8 cellular contexts compared by ENCODE assay signal in genomic region chr5:157463621-157464407, GRCh38. TPM values are rescaled to one million over a fixed set of nuclear protein-coding genes. Genes with fewer than 3 reads are reported as not detected.
DNase-seq lines count a peak whose midpoint lies in the region; ATAC-seq and TF ChIP-seq lines count a peak whose summit lies in the region.

No MANE protein-coding gene starts in this region.

- intact Hi-C loops in left ventricle myocardium superior (cut with micrococcal nuclease), result no loop called here
- intact Hi-C loops in Right ventricle myocardium inferior (cut with DNase I), result no loop called here
- intact Hi-C loops in vagina (cut with DNase I), result loop anchor here (10.0 kb wide), 1 partner anchor 99 kb away; no protein-coding TSS in a partner anchor

- TF ChIP-seq CTCF in SK-N-SH (IDR thresholded peaks at IDR 0.05), result no peak
- TF ChIP-seq CTCF in vagina (IDR thresholded peaks at IDR 0.05), result no peak

- no peak for TF ChIP-seq EP300 in SK-N-SH (IDR thresholded peaks at IDR 0.05; ENCODE audit: borderline replicate concordance in 1 of 2, low read depth in 1 of 2, low read length in 1 of 2)

- H3K27me3 ChIP-seq in SK-N-SH (ENCODE audit: insufficient read depth) (no peaks in the 10 kb centered on the region), vagina (no peaks in the 10 kb centered on the region)

- no peak for DNase-seq in left ventricle myocardium superior
- DNase-seq in Right ventricle myocardium inferior (ENCODE audit: missing footprints), result no peak
- no peak for DNase-seq in SK-N-SH
- DNase-seq in kidney glomerular epithelial cell (lab: John Stamatoyannopoulos, UW), result peak; percentile 25
- DNase-seq in vagina (ENCODE audit: extremely low spot score in 2 of 2), result no peak
- no peak for DNase-seq in cerebellar cortex (ENCODE audit: low spot score)
- no peak for DNase-seq in Ammon's horn (ENCODE audit: low spot score)
- no peak for DNase-seq in stimulated activated CD4-positive, alpha-beta T cell treated with anti-CD3 and anti-CD28 coated beads, Interleukin-12 subunit alpha, Interleukin-12 subunit beta, amount 100 ng/mL, for 4 hours

- peak overlapping the region; percentile 17; the same call in 1 of the 2 replicates for H3K4me2 ChIP-seq in SK-N-SH

- H2AFZ ChIP-seq in SK-N-SH (ENCODE audit: low read depth), result 0 out of 2 replicates have a peak overlapping the region, but pooled peaks have one; percentile 26

- H3K4me1 ChIP-seq in SK-N-SH (ENCODE audit: control insufficient read depth in 1 of 2, insufficient read depth in 2 of 2, low read depth in 1 of 2, low read length in 1 of 2) (peaks cover 11 to 14% of the 10 kb centered on the region in 2 experiments; a peak in 3 of 4 replicates), vagina (peaks cover 52% of the 10 kb centered on the region)

- no peaks in the 10 kb centered on the region for H3K9me2 ChIP-seq in SK-N-SH

- H3F3A ChIP-seq in SK-N-SH (replicated peaks; ENCODE audit: insufficient read depth), result peaks cover 20% of the 10 kb centered on the region

- CTCF ChIA-PET in SK-N-SH (lab: Yijun Ruan, JAX), result interaction anchor here (5.4 kb wide), 1 partner anchor 14 kb away, joined by 32 read pairs; no protein-coding TSS in a partner anchor

- H4K20me1 ChIP-seq in SK-N-SH (ENCODE audit: insufficient read depth), result no peaks in the 10 kb centered on the region

- 62% methylated on average over 7 of the region's 7 CpGs for WGBS in SK-N-SH (ENCODE audit: low lambda C conversion rate)

- H3K9me3 ChIP-seq in SK-N-SH (no peaks in the 10 kb centered on the region), vagina (no peaks in the 10 kb centered on the region)

- TF ChIP-seq POLR2A in vagina (IDR thresholded peaks at IDR 0.05), result no peak

- POLR2A ChIA-PET in SK-N-SH (lab: Yijun Ruan, JAX), result no interaction called here

- H3K9ac ChIP-seq in SK-N-SH, result peak overlapping the region; percentile 36; the same call in 1 of the 2 replicates

- H3K79me2 ChIP-seq in SK-N-SH (ENCODE audit: insufficient read depth), result peaks cover 13% of the 10 kb centered on the region

- no peak for TF ChIP-seq RAD21 in SK-N-SH (IDR thresholded peaks at IDR 0.05; ENCODE audit: low read length)

- H3K4me3 ChIP-seq in SK-N-SH (ENCODE audit: low read depth in 2 of 2, low read length in 1 of 2) (no peak overlapping the region), vagina (no peak overlapping the region)

- H3K36me3 ChIP-seq in SK-N-SH (replicated peaks in 1 of 2; ENCODE audit: control insufficient read depth in 1 of 2, insufficient read depth in 2 of 2, low read length in 1 of 2) (no peaks in the 10 kb centered on the region), vagina (no peaks in the 10 kb centered on the region)

- peak overlapping the region; percentile 60 to 88; a peak in 3 of 4 replicates for H3K27ac ChIP-seq in SK-N-SH (ENCODE audit: low read depth in 2 of 2, low read length in 1 of 2)
- peak overlapping the region; percentile 67 for H3K27ac ChIP-seq in vagina

- ATAC-seq in left ventricle myocardium superior (peak; percentile 66), Right ventricle myocardium inferior (no peak)

TF ChIP-seq in SK-N-SH, 30 proteins besides CTCF, POLR2A, EP300 and RAD21:
- TF ChIP-seq PBX3 (IDR thresholded peaks at IDR 0.05), result peak; percentile 69
- TF ChIP-seq MAX (IDR thresholded peaks at IDR 0.05; ENCODE audit: low read depth), result peak; percentile 13; the same call in 1 of the 2 replicates
- peak; percentile 26; the same call in 1 of the 2 replicates for TF ChIP-seq TCF12 (IDR thresholded peaks at IDR 0.05)
- TF ChIP-seq USF2 (IDR thresholded peaks at IDR 0.05; ENCODE audit: borderline replicate concordance, low read depth, low read length), result no peak
- TF ChIP-seq NRF1 (IDR thresholded peaks at IDR 0.05; ENCODE audit: low read depth, low read length), result no peak
- peak; percentile 56; the same call in 1 of the 2 replicates for TF ChIP-seq JUND (IDR thresholded peaks at IDR 0.05)
- TF ChIP-seq RXRA (IDR thresholded peaks at IDR 0.05; ENCODE audit: borderline replicate concordance, low read depth), result no peak
- TF ChIP-seq FOSL2 (IDR thresholded peaks at IDR 0.05; ENCODE audit: borderline replicate concordance, low read depth), result peak; percentile 43; the same call in 1 of the 2 replicates
- no peak for TF ChIP-seq TAF1 (IDR thresholded peaks at IDR 0.05; ENCODE audit: borderline replicate concordance, low read depth, low read length)
TF ChIP-seq in SK-N-SH: peak in this region for 5.

RNA-seq across cellular contexts. Expression of gene NIPAL4, which starts 3.8 kb away (rescaled TPM):
- not detected for total RNA-seq in left ventricle myocardium superior
- total RNA-seq in Right ventricle myocardium inferior, result not detected
- polyA plus RNA-seq in SK-N-SH (2012; rRNA removed), result 2.3 and 2.6 TPM in 2 replicates
- polyA plus RNA-seq in SK-N-SH (2012; cell fraction: cytosol; rRNA removed), result 2.3 and 2.8 TPM in 2 replicates
- polyA plus RNA-seq in SK-N-SH (2012; cell fraction: nucleus; rRNA removed), result 2.6 and 4.7 TPM in 2 replicates
- total RNA-seq in vagina, result 12.0 TPM

Comparison
In these comparisons a context has a peak if more than half of its experiments do, and no peak if none do; other contexts are left out.
1. RNA of gene NIPAL4, which starts 3.8 kb away (total RNA-seq): 12.0 TPM in vagina (single experiment); not detected in left ventricle myocardium superior (single experiment) and not detected in Right ventricle myocardium inferior (single experiment); every median in the first group is over 10 times any median in the second.